Comparison of ENCODE assay signal across 1 cellular context in the genomic region with DNA sequence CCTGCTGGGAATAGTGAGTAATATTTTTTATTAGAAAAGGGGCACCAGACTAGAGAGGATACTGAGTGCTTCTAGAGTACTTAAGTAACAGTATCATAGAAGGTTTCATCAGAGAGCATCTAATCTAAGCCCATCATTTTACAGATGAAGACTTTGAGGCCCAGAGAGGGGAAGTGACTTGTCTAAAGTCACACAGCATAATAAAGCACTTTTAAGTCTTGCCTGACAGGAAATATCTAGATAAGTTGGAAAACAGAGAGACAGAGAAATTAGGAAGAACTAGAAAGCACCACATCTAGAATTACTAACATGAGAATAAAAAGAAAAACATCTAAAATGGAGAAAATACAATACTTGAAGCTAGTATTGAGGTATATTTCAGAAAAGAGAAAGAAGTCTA.
TF ChIP-seq lines count a peak whose summit lies in the region.

No MANE protein-coding gene starts in this region.

TF ChIP-seq in GM23338, 12 proteins besides CTCF, POLR2A, EP300 and RAD21:
- TF ChIP-seq, protein P1, sequence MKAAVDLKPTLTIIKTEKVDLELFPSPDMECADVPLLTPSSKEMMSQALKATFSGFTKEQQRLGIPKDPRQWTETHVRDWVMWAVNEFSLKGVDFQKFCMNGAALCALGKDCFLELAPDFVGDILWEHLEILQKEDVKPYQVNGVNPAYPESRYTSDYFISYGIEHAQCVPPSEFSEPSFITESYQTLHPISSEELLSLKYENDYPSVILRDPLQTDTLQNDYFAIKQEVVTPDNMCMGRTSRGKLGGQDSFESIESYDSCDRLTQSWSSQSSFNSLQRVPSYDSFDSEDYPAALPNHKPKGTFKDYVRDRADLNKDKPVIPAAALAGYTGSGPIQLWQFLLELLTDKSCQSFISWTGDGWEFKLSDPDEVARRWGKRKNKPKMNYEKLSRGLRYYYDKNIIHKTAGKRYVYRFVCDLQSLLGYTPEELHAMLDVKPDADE (IDR thresholded peaks at IDR 0.05) = no peak
- TF ChIP-seq ZNF331 (CRISPR knock-in tag; IDR thresholded peaks at IDR 0.05; ENCODE audit: low read depth) (no peak), POLR2AphosphoS5 (IDR thresholded peaks at IDR 0.05; ENCODE audit: low read depth) (no peak), EZH2 (IDR thresholded peaks at IDR 0.05; ENCODE audit: low read depth, unreplicated experiment) (no peak), NANOG (IDR thresholded peaks at IDR 0.05; ENCODE audit: borderline replicate concordance) (no peak), EZH2phosphoT487 (IDR thresholded peaks at IDR 0.05; ENCODE audit: unreplicated experiment) (no peak), CREB1 (CRISPR knock-in tag; IDR thresholded peaks at IDR 0.05; ENCODE audit: low read depth) (no peak)
- TF ChIP-seq, protein P2, sequence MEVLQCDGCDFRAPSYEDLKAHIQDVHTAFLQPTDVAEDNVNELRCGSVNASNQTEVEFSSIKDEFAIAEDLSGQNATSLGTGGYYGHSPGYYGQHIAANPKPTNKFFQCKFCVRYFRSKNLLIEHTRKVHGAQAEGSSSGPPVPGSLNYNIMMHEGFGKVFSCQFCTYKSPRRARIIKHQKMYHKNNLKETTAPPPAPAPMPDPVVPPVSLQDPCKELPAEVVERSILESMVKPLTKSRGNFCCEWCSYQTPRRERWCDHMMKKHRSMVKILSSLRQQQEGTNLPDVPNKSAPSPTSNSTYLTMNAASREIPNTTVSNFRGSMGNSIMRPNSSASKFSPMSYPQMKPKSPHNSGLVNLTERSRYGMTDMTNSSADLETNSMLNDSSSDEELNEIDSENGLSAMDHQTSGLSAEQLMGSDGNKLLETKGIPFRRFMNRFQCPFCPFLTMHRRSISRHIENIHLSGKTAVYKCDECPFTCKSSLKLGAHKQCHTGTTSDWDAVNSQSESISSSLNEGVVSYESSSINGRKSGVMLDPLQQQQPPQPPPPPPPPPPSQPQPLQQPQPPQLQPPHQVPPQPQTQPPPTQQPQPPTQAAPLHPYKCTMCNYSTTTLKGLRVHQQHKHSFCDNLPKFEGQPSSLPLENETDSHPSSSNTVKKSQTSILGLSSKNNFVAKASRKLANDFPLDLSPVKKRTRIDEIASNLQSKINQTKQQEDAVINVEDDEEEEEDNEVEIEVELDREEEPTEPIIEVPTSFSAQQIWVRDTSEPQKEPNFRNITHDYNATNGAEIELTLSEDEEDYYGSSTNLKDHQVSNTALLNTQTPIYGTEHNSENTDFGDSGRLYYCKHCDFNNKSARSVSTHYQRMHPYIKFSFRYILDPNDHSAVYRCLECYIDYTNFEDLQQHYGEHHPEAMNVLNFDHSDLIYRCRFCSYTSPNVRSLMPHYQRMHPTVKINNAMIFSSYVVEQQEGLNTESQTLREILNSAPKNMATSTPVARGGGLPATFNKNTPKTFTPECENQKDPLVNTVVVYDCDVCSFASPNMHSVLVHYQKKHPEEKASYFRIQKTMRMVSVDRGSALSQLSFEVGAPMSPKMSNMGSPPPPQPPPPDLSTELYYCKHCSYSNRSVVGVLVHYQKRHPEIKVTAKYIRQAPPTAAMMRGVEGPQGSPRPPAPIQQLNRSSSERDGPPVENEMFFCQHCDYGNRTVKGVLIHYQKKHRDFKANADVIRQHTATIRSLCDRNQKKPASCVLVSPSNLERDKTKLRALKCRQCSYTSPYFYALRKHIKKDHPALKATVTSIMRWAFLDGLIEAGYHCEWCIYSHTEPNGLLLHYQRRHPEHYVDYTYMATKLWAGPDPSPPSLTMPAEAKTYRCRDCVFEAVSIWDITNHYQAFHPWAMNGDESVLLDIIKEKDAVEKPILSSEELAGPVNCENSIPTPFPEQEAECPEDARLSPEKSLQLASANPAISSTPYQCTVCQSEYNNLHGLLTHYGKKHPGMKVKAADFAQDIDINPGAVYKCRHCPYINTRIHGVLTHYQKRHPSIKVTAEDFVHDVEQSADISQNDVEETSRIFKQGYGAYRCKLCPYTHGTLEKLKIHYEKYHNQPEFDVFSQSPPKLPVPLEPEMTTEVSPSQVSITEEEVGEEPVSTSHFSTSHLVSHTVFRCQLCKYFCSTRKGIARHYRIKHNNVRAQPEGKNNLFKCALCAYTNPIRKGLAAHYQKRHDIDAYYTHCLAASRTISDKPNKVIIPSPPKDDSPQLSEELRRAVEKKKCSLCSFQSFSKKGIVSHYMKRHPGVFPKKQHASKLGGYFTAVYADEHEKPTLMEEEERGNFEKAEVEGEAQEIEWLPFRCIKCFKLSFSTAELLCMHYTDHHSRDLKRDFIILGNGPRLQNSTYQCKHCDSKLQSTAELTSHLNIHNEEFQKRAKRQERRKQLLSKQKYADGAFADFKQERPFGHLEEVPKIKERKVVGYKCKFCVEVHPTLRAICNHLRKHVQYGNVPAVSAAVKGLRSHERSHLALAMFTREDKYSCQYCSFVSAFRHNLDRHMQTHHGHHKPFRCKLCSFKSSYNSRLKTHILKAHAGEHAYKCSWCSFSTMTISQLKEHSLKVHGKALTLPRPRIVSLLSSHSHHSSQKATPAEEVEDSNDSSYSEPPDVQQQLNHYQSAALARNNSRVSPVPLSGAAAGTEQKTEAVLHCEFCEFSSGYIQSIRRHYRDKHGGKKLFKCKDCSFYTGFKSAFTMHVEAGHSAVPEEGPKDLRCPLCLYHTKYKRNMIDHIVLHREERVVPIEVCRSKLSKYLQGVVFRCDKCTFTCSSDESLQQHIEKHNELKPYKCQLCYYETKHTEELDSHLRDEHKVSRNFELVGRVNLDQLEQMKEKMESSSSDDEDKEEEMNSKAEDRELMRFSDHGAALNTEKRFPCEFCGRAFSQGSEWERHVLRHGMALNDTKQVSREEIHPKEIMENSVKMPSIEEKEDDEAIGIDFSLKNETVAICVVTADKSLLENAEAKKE (CRISPR knock-in tag; IDR thresholded peaks at IDR 0.05) = no peak
TF ChIP-seq in GM23338: peak in this region for 0.
